ENCODE assay signal across 8 cellular contexts in genomic region chr17:21042434-21043295, GRCh38. TPM values are rescaled to one million over a fixed set of nuclear protein-coding genes. Genes with fewer than 3 reads are reported as not detected.
DNase-seq lines count a peak whose midpoint lies in the region; ATAC-seq, FAIRE-seq and TF ChIP-seq lines count a peak whose summit lies in the region.

USP22 (minus strand) TSS chr17:21043011; CDS start chr17:21042835, 176 bp downstream.

- FAIRE-seq in GM18507 (lab: Jason Lieb, UNC): no peak

- no peak for TF ChIP-seq CTCF in glutamatergic neuron (IDR thresholded peaks at IDR 0.05; ENCODE audit: partially characterized antibody, unreplicated experiment)
- no peak for TF ChIP-seq CTCF in osteocyte (IDR thresholded peaks at IDR 0.05)

- H3K27ac Mint-ChIP-seq in glutamatergic neuron (ENCODE audit: unreplicated experiment) (peak within 1 kb of the TSS; percentile 97), osteocyte (ENCODE audit: unreplicated experiment) (peak within 1 kb of the TSS; percentile 95)

- H3K9me3 Mint-ChIP-seq in glutamatergic neuron (ENCODE audit: unreplicated experiment) (peaks cover 6% of the 10 kb centered on the region), osteocyte (ENCODE audit: unreplicated experiment) (no peaks in the 10 kb centered on the region)

- H3K36me3 Mint-ChIP-seq in glutamatergic neuron (ENCODE audit: unreplicated experiment): no peaks in the 10 kb centered on the region
- H3K36me3 Mint-ChIP-seq in osteocyte (ENCODE audit: unreplicated experiment): peaks cover 1% of the 10 kb centered on the region

- ATAC-seq in HG02870 (IDR thresholded peaks at IDR 0.05; ENCODE audit: unreplicated experiment): peak; percentile 49

- peak; percentile 96 for DNase-seq in AG08396 (ENCODE audit: low spot score)
- peak; percentile 79 for DNase-seq in GM18507 (ENCODE audit: extremely low spot score, insufficient read length, low read depth)
- peak; percentile 98 for DNase-seq in NCI-H69 (lab: John Stamatoyannopoulos, UW)
- peak; percentile 80 to 91 for DNase-seq in activated T-helper 1 cell treated with anti-CD3 and anti-CD28 coated beads, Interleukin-2, amount 50 U/mL, for 16 hours (ENCODE audit: low read depth in 1 of 2, low spot score in 1 of 2)
- DNase-seq in glutamatergic neuron: peak; percentile 31
- DNase-seq in osteocyte (ENCODE audit: extremely low spot score, unreplicated experiment): peak; percentile 99
- DNase-seq in COLO829 (ENCODE audit: low spot score): no peak

- peak within 1 kb of the TSS; percentile 92 for H3K4me3 Mint-ChIP-seq in glutamatergic neuron (ENCODE audit: unreplicated experiment)
- peak within 1 kb of the TSS; percentile 99 for H3K4me3 Mint-ChIP-seq in osteocyte (ENCODE audit: unreplicated experiment)

- H3K27me3 Mint-ChIP-seq in glutamatergic neuron (ENCODE audit: unreplicated experiment) (peaks cover 9% of the 10 kb centered on the region), osteocyte (ENCODE audit: unreplicated experiment) (no peaks in the 10 kb centered on the region)

- H3K4me1 Mint-ChIP-seq in glutamatergic neuron (ENCODE audit: low read depth, unreplicated experiment) (peaks cover 8% of the 10 kb centered on the region), osteocyte (ENCODE audit: unreplicated experiment) (peaks cover 43% of the 10 kb centered on the region)

RNA-seq across cellular contexts. Expression of gene USP22, which starts in this region (rescaled TPM):
- 420 TPM for total RNA-seq in glutamatergic neuron (ENCODE audit: unreplicated experiment)
- total RNA-seq in osteocyte: 257 and 260 TPM in 2 replicates
